In genomic region chr16:47493358-47494337, GRCh38 we compare ENCODE assay signal across 8 cellular contexts. TPM values are rescaled to one million over a fixed set of nuclear protein-coding genes. Genes with fewer than 3 reads are reported as not detected.
DNase-seq lines count a peak whose midpoint lies in the region; ATAC-seq and TF ChIP-seq lines count a peak whose summit lies in the region.

No MANE protein-coding gene starts in this region.

- intact Hi-C loops in CD14-positive monocyte (cut with micrococcal nuclease) = no loop called here

- no peak for DNase-seq in CD14-positive monocyte (ENCODE audit: low spot score)
- no peak for DNase-seq in fibroblast of lung (ENCODE audit: low read depth in 2 of 2)
- no peak for DNase-seq in T-helper 1 cell
- DNase-seq in stimulated activated CD4-positive, alpha-beta T cell treated with anti-CD3 and anti-CD28 coated beads, Interleukin-2, amount 100 ng/mL, for 48 hours = no peak
- no peak for DNase-seq in foreskin melanocyte
- no peak for DNase-seq in GF-D8 (lab: John Stamatoyannopoulos, UW)

- H3K4me3 Mint-ChIP-seq in CD14-positive monocyte = peak overlapping the region; percentile 79 to 92

- no peak overlapping the region for H3K27ac ChIP-seq in fibroblast of lung (ENCODE audit: insufficient read depth, low read length)

- H3K36me3 Mint-ChIP-seq in CD14-positive monocyte = peaks cover 26 to 28% of the 10 kb centered on the region in 2 donors

- H3K4me3 ChIP-seq in fibroblast of lung (replicated peaks in 1 of 4; ENCODE audit: control extremely low read depth in 1 of 4, insufficient read depth in 1 of 4, low read depth in 3 of 4, low read length in 4 of 4) = no peak overlapping the region

- peaks cover 1% of the 10 kb centered on the region for H3K36me3 ChIP-seq in fibroblast of lung (ENCODE audit: control insufficient read depth, insufficient read depth, low read length)

- H3K9ac ChIP-seq in fibroblast of lung (ENCODE audit: insufficient read depth, low read length) = no peak overlapping the region

- ATAC-seq in GM19468 (IDR thresholded peaks at IDR 0.05; ENCODE audit: extremely low read depth, unreplicated experiment) = peak; percentile 23
- peak; percentile 57 for ATAC-seq in HG03520 (IDR thresholded peaks at IDR 0.05; ENCODE audit: unreplicated experiment)

- TF ChIP-seq CTCF in CD14-positive monocyte (IDR thresholded peaks at IDR 0.05) (no peak), fibroblast of lung (conservative IDR thresholded peaks at IDR 0.05 in 1 of 2, IDR thresholded peaks at IDR 0.05 in 1 of 2; ENCODE audit: low read depth in 1 of 2, low read length in 2 of 2) (no peak)

- H2AFZ ChIP-seq in fibroblast of lung (ENCODE audit: low read length) = no peak overlapping the region

- H3K27ac Mint-ChIP-seq in CD14-positive monocyte = peak overlapping the region; percentile 84 to 97 (median 94)

- no peaks in the 10 kb centered on the region for H3K9me3 ChIP-seq in fibroblast of lung (ENCODE audit: control insufficient read depth, insufficient read depth, low read depth, low read length)

- H3K9me3 Mint-ChIP-seq in CD14-positive monocyte = peaks cover 4 to 25% (median 20%) of the 10 kb centered on the region in 7 donors

- peaks cover 28% of the 10 kb centered on the region for H3K4me1 Mint-ChIP-seq in CD14-positive monocyte

- H4K20me1 ChIP-seq in fibroblast of lung (ENCODE audit: control insufficient read depth, extremely low read depth, insufficient read depth, low read length) = no peaks in the 10 kb centered on the region

- H3K4me2 ChIP-seq in fibroblast of lung (ENCODE audit: extremely low read depth, insufficient read depth, low read length) = peak overlapping the region; percentile 40

- H3K79me2 ChIP-seq in fibroblast of lung (ENCODE audit: control insufficient read depth, insufficient read depth, low read length) = peaks cover under 1% of the 10 kb centered on the region

- H3K4me1 ChIP-seq in fibroblast of lung (ENCODE audit: control insufficient read depth, extremely low read depth, insufficient read depth, low read length) = no peaks in the 10 kb centered on the region

- no peaks in the 10 kb centered on the region for H3K27me3 ChIP-seq in fibroblast of lung (ENCODE audit: control insufficient read depth, insufficient read depth, low read length)

- peaks cover 0 to 1% (median 0%) of the 10 kb centered on the region in 3 donors for H3K27me3 Mint-ChIP-seq in CD14-positive monocyte (ENCODE audit: low read depth in 3 of 3)

RNA-seq across cellular contexts. Expression of gene PHKB, which starts 32.5 kb away (rescaled TPM):
- polyA plus RNA-seq in CD14-positive monocyte = 10 to 100 TPM; 49.8 to 53.1 TPM
- 61.1 and 103 TPM in 2 replicates for total RNA-seq in fibroblast of lung
- 60.6 and 79.0 TPM in 2 replicates for polyA plus RNA-seq in fibroblast of lung
- polyA plus RNA-seq in fibroblast of lung (2012) = 41.1 and 55.5 TPM in 2 replicates
- 43.6 and 117 TPM in 2 replicates for polyA minus RNA-seq in fibroblast of lung (ENCODE audit: low replicate concordance)

RNA-seq across cellular contexts. Expression of gene ITFG1, which starts 32.8 kb away (rescaled TPM):
- polyA plus RNA-seq in CD14-positive monocyte = 10 to 100 TPM; 35.3 to 62.5 TPM
- 52.4 and 96.1 TPM in 2 replicates for total RNA-seq in fibroblast of lung
- polyA plus RNA-seq in fibroblast of lung = 87.5 and 111 TPM in 2 replicates
- polyA plus RNA-seq in fibroblast of lung (2012) = 45.9 and 52.4 TPM in 2 replicates
- 8.6 and 9.6 TPM in 2 replicates for polyA minus RNA-seq in fibroblast of lung (ENCODE audit: low replicate concordance)
